ENCODE assay signal across 18 cellular contexts in the genomic region with DNA sequence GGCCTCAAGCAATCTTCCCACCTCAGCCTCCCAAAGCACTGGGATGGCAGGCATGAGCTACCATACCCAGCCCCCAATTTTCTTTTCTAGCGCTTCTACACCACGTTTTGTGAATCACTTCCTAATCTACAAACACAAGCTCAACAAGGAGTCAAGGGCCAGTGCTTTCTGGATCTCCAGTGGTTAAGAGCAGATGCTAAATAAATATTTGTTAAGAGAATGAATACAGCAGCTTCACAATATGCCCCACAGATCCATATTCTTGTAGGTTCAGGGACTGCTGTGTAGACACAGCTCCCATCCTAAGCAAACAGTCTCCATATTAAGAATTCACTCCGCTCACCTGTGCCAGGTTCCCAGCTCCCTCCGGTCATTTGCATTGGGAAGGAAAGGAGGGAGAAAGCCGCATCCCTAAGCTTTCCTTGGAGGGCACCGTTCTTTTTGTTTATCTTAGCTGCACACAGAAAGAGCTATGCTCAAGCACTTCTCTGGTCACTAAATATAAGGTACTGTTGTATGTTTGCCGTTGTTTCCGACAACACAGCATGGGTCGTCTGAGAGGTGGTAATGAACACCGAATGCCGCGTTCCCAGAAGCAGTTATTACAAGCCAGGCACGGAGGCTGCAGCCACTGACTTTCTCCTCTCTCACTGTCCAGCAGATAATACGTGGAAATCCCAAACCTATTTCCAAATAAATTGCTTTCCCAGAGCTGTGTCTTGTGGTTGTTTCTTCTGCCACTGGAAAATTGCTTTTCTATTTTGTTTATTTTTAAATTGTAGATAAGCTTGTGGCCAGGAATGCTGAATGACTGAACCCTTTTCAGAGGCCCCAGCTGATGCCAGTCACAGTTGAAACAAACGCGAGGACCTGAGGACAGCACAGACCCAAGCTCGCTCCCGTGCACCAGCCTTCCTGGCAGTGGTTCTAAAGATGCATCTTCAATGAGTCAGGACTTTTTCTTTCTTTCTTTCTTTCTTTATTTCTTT.
A peak's percentile ranks its signal among the peaks of the same experiment; 100 is the strongest.
DNase-seq lines count a peak whose midpoint lies in the region; ATAC-seq, FAIRE-seq and TF ChIP-seq lines count a peak whose summit lies in the region.
"Had no signal": no experiment of that assay in that cellular context is flagged by ENCODE, and none has a peak within 500 bp of the region (broad histone marks: within the 10 kb centered on the region; RNA-seq: fewer than 3 reads in every experiment).

No MANE protein-coding gene starts in this region.

- DNase-seq in HT1080 (ENCODE audit: low read depth) (peak; percentile 11), NCI-H510A (lab: John Stamatoyannopoulos, UW) (peak; percentile 64), endothelial cell (ENCODE audit: low spot score) (no peak), urothelium cell line (ENCODE audit: low spot score) (no peak), immature natural killer cell (no peak)
- DNase-seq: activated CD4-positive, alpha-beta T cell treated with anti-CD3 and anti-CD28 coated beads for 36 hours; activated T-cell treated with anti-CD3 and anti-CD28 coated beads, Interleukin-2, amount 50 U/mL, for 24 hours; effector memory CD4-positive, alpha-beta T cell; left colon; NCI-H187; Peyer's patch; small intestine had no signal

- no peak for ATAC-seq in HG02610 (IDR thresholded peaks at IDR 0.05; ENCODE audit: unreplicated experiment)
- ATAC-seq: activated CD4-positive, alpha-beta T cell treated with anti-CD3 and anti-CD28 coated beads for 36 hours; left colon had no signal

- no peak overlapping the region for H3K4me2 ChIP-seq in parathyroid adenoma (ENCODE audit: low read length)

- H3K9ac ChIP-seq in parathyroid adenoma = no peak overlapping the region

- no peak for FAIRE-seq in urothelium cell line (lab: Jason Lieb, UNC)
- FAIRE-seq: GM18507, small intestine had no signal

- H3K79me2 ChIP-seq in parathyroid adenoma = no peaks in the 10 kb centered on the region

- H3K9me3 Mint-ChIP-seq in endothelial cell (ENCODE audit: unreplicated experiment) (no peaks in the 10 kb centered on the region), immature natural killer cell (no peaks in the 10 kb centered on the region)
- H3K9me3 Mint-ChIP-seq: activated T-cell treated with anti-CD3 and anti-CD28 coated beads, Interleukin-2, amount 50 U/mL, for 24 hours; neural crest cell; T-helper 1 cell treated with Interleukin-12 subunit alpha and Interleukin-12 subunit beta and Interleukin-4 antibody, amounts not matched to agents 30 μg/mL and 1 μg/mL, for 36 hours had no signal

- H3K27ac ChIP-seq in parathyroid adenoma = no peak overlapping the region
- H3K27ac ChIP-seq: Peyer's patch had no signal

- no peaks in the 10 kb centered on the region for H3K27me3 ChIP-seq in parathyroid adenoma (ENCODE audit: control insufficient read depth, insufficient read depth, low read length)
- H3K27me3 ChIP-seq: Peyer's patch had no signal

- no peak overlapping the region for H3K4me3 ChIP-seq in parathyroid adenoma (ENCODE audit: low read depth, low read length)
- H3K4me3 ChIP-seq: Peyer's patch had no signal

- no peaks in the 10 kb centered on the region for H3K4me1 ChIP-seq in parathyroid adenoma
- H3K4me1 ChIP-seq: Peyer's patch had no signal

- H3K4me3 Mint-ChIP-seq in endothelial cell (ENCODE audit: unreplicated experiment) (no peak overlapping the region), immature natural killer cell (no peak overlapping the region)
- H3K4me3 Mint-ChIP-seq: activated CD4-positive, alpha-beta T cell treated with anti-CD3 and anti-CD28 coated beads for 36 hours; activated T-cell treated with anti-CD3 and anti-CD28 coated beads, Interleukin-2, amount 50 U/mL, for 24 hours; neural crest cell; T-helper 1 cell treated with Interleukin-12 subunit alpha and Interleukin-12 subunit beta and Interleukin-4 antibody, amounts not matched to agents 30 μg/mL and 1 μg/mL, for 36 hours had no signal

- H3K36me3 ChIP-seq in parathyroid adenoma (ENCODE audit: control insufficient read depth, insufficient read depth, low read length) = no peaks in the 10 kb centered on the region
- H3K36me3 ChIP-seq: Peyer's patch had no signal

- H3K27me3 Mint-ChIP-seq in endothelial cell (ENCODE audit: unreplicated experiment) = peaks cover 3% of the 10 kb centered on the region
- peaks cover 0 to 16% (median 3%) of the 10 kb centered on the region in 3 donors for H3K27me3 Mint-ChIP-seq in immature natural killer cell (ENCODE audit: low read depth in 3 of 3)
- H3K27me3 Mint-ChIP-seq: activated CD4-positive, alpha-beta T cell treated with anti-CD3 and anti-CD28 coated beads for 36 hours; activated T-cell treated with anti-CD3 and anti-CD28 coated beads, Interleukin-2, amount 50 U/mL, for 24 hours had no signal

- TF ChIP-seq CTCF in endothelial cell (IDR thresholded peaks at IDR 0.05; ENCODE audit: unreplicated experiment) (no peak), parathyroid adenoma (IDR thresholded peaks at IDR 0.05) (no peak)

- peaks cover 13% of the 10 kb centered on the region for H3K4me1 Mint-ChIP-seq in endothelial cell (ENCODE audit: unreplicated experiment)
- peaks cover 8 to 10% of the 10 kb centered on the region in 2 donors for H3K4me1 Mint-ChIP-seq in immature natural killer cell

- H3K9me3 ChIP-seq in parathyroid adenoma (ENCODE audit: control insufficient read depth, low read length) = no peaks in the 10 kb centered on the region
- H3K9me3 ChIP-seq: Peyer's patch had no signal

- peak overlapping the region; percentile 35 for H2AFZ ChIP-seq in parathyroid adenoma

- H3K27ac Mint-ChIP-seq in endothelial cell (ENCODE audit: unreplicated experiment) (peak overlapping the region; percentile 1), immature natural killer cell (peak overlapping the region in 1 of 6 donors; percentile 62)
- H3K27ac Mint-ChIP-seq: activated CD4-positive, alpha-beta T cell treated with anti-CD3 and anti-CD28 coated beads for 36 hours; activated T-cell treated with anti-CD3 and anti-CD28 coated beads, Interleukin-2, amount 50 U/mL, for 24 hours; T-helper 1 cell treated with Interleukin-12 subunit alpha and Interleukin-12 subunit beta and Interleukin-4 antibody, amounts not matched to agents 30 μg/mL and 1 μg/mL, for 36 hours had no signal

- peaks cover 3% of the 10 kb centered on the region for H3K36me3 Mint-ChIP-seq in endothelial cell (ENCODE audit: low read depth, unreplicated experiment)
- H3K36me3 Mint-ChIP-seq in immature natural killer cell = no peaks in the 10 kb centered on the region
- H3K36me3 Mint-ChIP-seq: CD14-positive monocyte had no signal

Comparison
In these comparisons a context has a peak if more than half of its experiments do, and no peak if none do; other contexts are left out.
1. DNase-seq: peak in HT1080 (single experiment) and NCI-H510A (single experiment); none in endothelial cell (single experiment), urothelium cell line (single experiment) and immature natural killer cell (0 of 3).